1 cellular context compared by ENCODE assay signal in the genomic region with DNA sequence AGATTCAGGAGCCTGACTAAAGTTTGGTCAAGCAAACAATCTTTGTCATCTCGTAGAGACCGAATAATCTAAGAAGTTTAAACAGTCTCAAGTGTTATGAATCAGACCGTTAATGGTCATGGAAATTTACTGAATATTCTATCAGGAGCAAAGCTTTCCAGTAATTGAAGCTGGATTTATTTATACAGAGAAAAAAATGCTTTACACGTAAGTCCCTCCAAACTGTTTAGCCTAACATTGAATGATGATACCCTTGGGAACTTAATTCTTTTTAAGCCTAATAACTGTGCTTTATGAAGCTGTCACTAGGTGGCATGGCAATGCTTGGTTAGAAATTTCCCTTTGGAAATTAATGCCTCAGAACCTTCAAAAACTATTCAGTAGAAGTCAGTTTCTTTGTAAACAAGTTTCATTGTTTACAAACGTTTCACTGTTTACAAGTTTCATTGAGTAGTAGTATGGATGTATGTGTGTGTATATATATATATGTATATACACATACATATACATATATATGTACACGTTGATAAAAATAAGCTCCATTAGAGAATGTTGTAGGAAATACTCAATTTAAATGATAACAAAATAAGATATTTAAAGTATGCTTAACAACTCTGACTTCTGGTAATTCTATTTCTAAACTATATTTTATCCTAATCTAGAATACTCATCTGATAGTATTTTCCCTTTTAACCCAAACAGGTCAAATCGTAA.
TF ChIP-seq lines count a peak whose summit lies in the region.

No MANE protein-coding gene starts in this region.

TF ChIP-seq in endothelial cell of umbilical vein, 7 proteins besides CTCF, POLR2A, EP300 and RAD21:
- TF ChIP-seq, protein P1, sequence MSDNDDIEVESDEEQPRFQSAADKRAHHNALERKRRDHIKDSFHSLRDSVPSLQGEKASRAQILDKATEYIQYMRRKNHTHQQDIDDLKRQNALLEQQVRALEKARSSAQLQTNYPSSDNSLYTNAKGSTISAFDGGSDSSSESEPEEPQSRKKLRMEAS (IDR thresholded peaks at IDR 0.05; ENCODE audit: insufficient read depth, insufficient read length): no peak
- TF ChIP-seq MYC (IDR thresholded peaks at IDR 0.05; ENCODE audit: low read depth, low read length): no peak
- no peak for TF ChIP-seq EZH2 (IDR thresholded peaks at IDR 0.05; ENCODE audit: borderline replicate concordance, low read depth, low read length, severe bottlenecking)
- no peak for TF ChIP-seq JUN (IDR thresholded peaks at IDR 0.05; ENCODE audit: borderline replicate concordance, insufficient read depth, insufficient read length, low read depth)
- TF ChIP-seq POLR2AphosphoS5 (IDR thresholded peaks at IDR 0.05; ENCODE audit: insufficient read depth, low read depth, low read length): no peak
- TF ChIP-seq GATA2 (IDR thresholded peaks at IDR 0.05; ENCODE audit: insufficient read depth, insufficient read length, low read depth, low read length): no peak
